ENCODE assay signal across 9 cellular contexts in the genomic region with DNA sequence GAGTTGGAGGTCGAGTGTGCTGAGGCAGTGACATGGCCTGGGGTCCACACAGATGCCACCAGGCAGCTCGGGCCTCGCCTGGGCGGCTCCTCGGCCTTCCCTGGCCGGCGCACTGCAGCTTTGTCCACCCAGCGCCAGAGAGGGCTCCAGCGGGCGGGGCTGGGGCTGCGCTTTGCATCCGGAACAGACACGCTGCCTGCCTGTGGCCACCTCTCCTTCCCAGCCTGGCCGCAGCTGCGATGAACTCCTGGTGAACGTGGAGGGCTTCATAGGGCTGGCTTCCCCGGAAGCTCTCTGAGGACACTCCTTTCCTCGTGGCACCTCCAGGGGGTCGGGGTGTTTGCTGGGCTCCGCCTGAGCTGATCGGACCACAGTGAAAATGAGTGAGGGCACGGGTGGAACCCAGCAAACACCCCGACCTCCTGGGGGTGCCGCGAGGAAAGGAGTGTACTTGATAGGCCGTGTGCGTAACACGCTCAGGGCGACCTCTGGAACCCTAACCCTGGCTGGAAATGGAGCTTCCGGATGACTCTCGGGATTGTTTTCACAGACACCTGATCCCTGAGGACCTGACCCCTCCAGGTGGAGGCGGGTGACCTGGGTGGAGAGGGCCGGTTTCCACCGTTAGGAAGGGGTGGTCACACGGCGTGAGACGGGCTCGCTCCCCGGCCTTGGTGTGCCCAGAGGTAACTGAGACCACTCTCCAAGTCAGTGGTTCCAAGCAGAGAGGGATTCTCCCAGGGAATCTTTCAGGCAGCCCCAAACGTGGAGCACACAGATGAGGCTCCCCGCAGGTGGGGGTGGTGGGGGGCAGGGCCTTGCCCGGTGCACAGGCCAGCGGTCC. TPM values are rescaled to one million over a fixed set of nuclear protein-coding genes. Genes with fewer than 3 reads are reported as not detected.
DNase-seq lines count a peak whose midpoint lies in the region; ATAC-seq and TF ChIP-seq lines count a peak whose summit lies in the region.
"Had no signal": no experiment of that assay in that cellular context is flagged by ENCODE, and none has a peak within 500 bp of the region (broad histone marks: within the 10 kb centered on the region; RNA-seq: fewer than 3 reads in every experiment).

No MANE protein-coding gene starts in this region.

- POLR2A ChIA-PET in naive thymus-derived CD4-positive, alpha-beta T cell (lab: Charles Lee), result interaction anchor here (0.8 kb wide), 1 partner anchor 110 kb away, joined by 3 read pairs; no protein-coding TSS in a partner anchor

- intact Hi-C loops in naive thymus-derived CD4-positive, alpha-beta T cell (cut with micrococcal nuclease), result no loop called here

- H3K4me1 Mint-ChIP-seq in naive thymus-derived CD4-positive, alpha-beta T cell, result peaks cover 0 to 14% (median 0%) of the 10 kb centered on the region in 7 donors

- CTCF ChIA-PET in naive thymus-derived CD4-positive, alpha-beta T cell (lab: Charles Lee), result no interaction called here

- DNase-seq in fibroblast of mammary gland (ENCODE audit: low read depth) (peak; percentile 4), NAMALWA (ENCODE audit: low spot score) (no peak)
- DNase-seq in naive thymus-derived CD4-positive, alpha-beta T cell, result no peak
- DNase-seq: amniotic stem cell had no signal

- no peaks in the 10 kb centered on the region for H3K9me3 ChIP-seq in OCI-LY3 (ENCODE audit: insufficient read depth, low read length)
- peaks cover 2% of the 10 kb centered on the region for H3K9me3 ChIP-seq in neuron (ENCODE audit: low read length)
- H3K9me3 ChIP-seq in naive thymus-derived CD4-positive, alpha-beta T cell (ENCODE audit: control insufficient read depth in 2 of 3, low read length in 3 of 3), result no peaks in the 10 kb centered on the region

- H3K4me1 ChIP-seq in ACC112 (ENCODE audit: control insufficient read depth, insufficient read depth, low read length, unreplicated experiment), result peaks cover 5% of the 10 kb centered on the region
- H3K4me1 ChIP-seq in OCI-LY3 (ENCODE audit: low read length), result peaks cover 19% of the 10 kb centered on the region
- peaks cover 32% of the 10 kb centered on the region for H3K4me1 ChIP-seq in neuron (ENCODE audit: insufficient read depth, low read length)
- H3K4me1 ChIP-seq in naive thymus-derived CD4-positive, alpha-beta T cell (ENCODE audit: control insufficient read depth in 2 of 2, insufficient read depth in 2 of 2, low read length in 2 of 2), result no peaks in the 10 kb centered on the region

- H3K27me3 Mint-ChIP-seq in naive thymus-derived CD4-positive, alpha-beta T cell, result no peaks in the 10 kb centered on the region

- H3K27ac Mint-ChIP-seq in naive thymus-derived CD4-positive, alpha-beta T cell, result no peak overlapping the region

- H4K20me1 ChIP-seq in OCI-LY3 (ENCODE audit: insufficient read depth, low read length), result no peaks in the 10 kb centered on the region

- peak overlapping the region in 5 of 10 donors; percentile 37 to 63 (median 50) for H3K4me3 Mint-ChIP-seq in naive thymus-derived CD4-positive, alpha-beta T cell

- ATAC-seq in naive thymus-derived CD4-positive, alpha-beta T cell, result no peak
- ATAC-seq in HG02852 (IDR thresholded peaks at IDR 0.05; ENCODE audit: unreplicated experiment), result no peak
- no peak for ATAC-seq in GM18858 (IDR thresholded peaks at IDR 0.05; ENCODE audit: unreplicated experiment)

- H3K36me3 Mint-ChIP-seq in naive thymus-derived CD4-positive, alpha-beta T cell, result no peaks in the 10 kb centered on the region

- no peak overlapping the region for H2AFZ ChIP-seq in ACC112 (ENCODE audit: low read length, unreplicated experiment)
- H2AFZ ChIP-seq in OCI-LY3 (ENCODE audit: low read depth, low read length), result peak overlapping the region; percentile 61; the same call in 1 of the 2 replicates
- H2AFZ ChIP-seq in neuron (ENCODE audit: low read depth, low read length), result peak overlapping the region; percentile 12

- peak overlapping the region; percentile 64 for H3K4me2 ChIP-seq in OCI-LY3 (ENCODE audit: low read length)

- H3K79me2 ChIP-seq in ACC112 (ENCODE audit: control insufficient read depth, insufficient read depth, low read length, unreplicated experiment), result no peaks in the 10 kb centered on the region
- H3K79me2 ChIP-seq in OCI-LY3 (ENCODE audit: low read length), result no peaks in the 10 kb centered on the region

- H3K27me3 ChIP-seq in ACC112 (ENCODE audit: insufficient read depth, low read length), result no peaks in the 10 kb centered on the region
- no peaks in the 10 kb centered on the region for H3K27me3 ChIP-seq in OCI-LY3 (ENCODE audit: low read depth, low read length)
- peaks cover 17% of the 10 kb centered on the region for H3K27me3 ChIP-seq in neuron (ENCODE audit: insufficient read depth, low read length)
- no peaks in the 10 kb centered on the region for H3K27me3 ChIP-seq in naive thymus-derived CD4-positive, alpha-beta T cell (ENCODE audit: control insufficient read depth in 2 of 2, insufficient read depth in 2 of 2, low read length in 2 of 2)

- H3K27ac ChIP-seq in ACC112 (ENCODE audit: low read depth, low read length), result no peak overlapping the region
- peak overlapping the region; percentile 34; the same call in 1 of the 2 replicates for H3K27ac ChIP-seq in OCI-LY3 (ENCODE audit: low read length)
- no peak overlapping the region for H3K27ac ChIP-seq in naive thymus-derived CD4-positive, alpha-beta T cell (ENCODE audit: low read depth, low read length)

- H3K4me3 ChIP-seq in ACC112 (ENCODE audit: low read depth, low read length) (peak overlapping the region; percentile 63), OCI-LY3 (ENCODE audit: low read length) (peak overlapping the region; percentile 59), fibroblast of mammary gland (ENCODE audit: control insufficient read depth, low read depth, low read length) (no peak overlapping the region), neuron (ENCODE audit: low read length) (peak overlapping the region; percentile 5)
- no peak overlapping the region for H3K4me3 ChIP-seq in naive thymus-derived CD4-positive, alpha-beta T cell (ENCODE audit: low read length)

- no peaks in the 10 kb centered on the region for H3K9me3 Mint-ChIP-seq in naive thymus-derived CD4-positive, alpha-beta T cell

- TF ChIP-seq CTCF in OCI-LY3 (IDR thresholded peaks at IDR 0.05; ENCODE audit: low read depth, low read length), result no peak
- TF ChIP-seq CTCF in fibroblast of mammary gland (conservative IDR thresholded peaks at IDR 0.05; ENCODE audit: control insufficient read depth, insufficient read depth, low read depth, low read length), result no peak

- H3K36me3 ChIP-seq in ACC112 (ENCODE audit: insufficient read depth, low read length) (no peaks in the 10 kb centered on the region), OCI-LY3 (replicated peaks; ENCODE audit: low read depth, low read length) (no peaks in the 10 kb centered on the region), neuron (ENCODE audit: insufficient read depth, low read length) (no peaks in the 10 kb centered on the region)
- no peaks in the 10 kb centered on the region for H3K36me3 ChIP-seq in naive thymus-derived CD4-positive, alpha-beta T cell (ENCODE audit: control insufficient read depth in 2 of 3, insufficient read depth in 3 of 3, low read length in 3 of 3)

- H3K9ac ChIP-seq in OCI-LY3 (ENCODE audit: low read length), result peak overlapping the region; percentile 53; the same call in 1 of the 2 replicates

RNA-seq across cellular contexts. Expression of gene RXRA, which starts 31.8 kb away (rescaled TPM):
- total RNA-seq in naive thymus-derived CD4-positive, alpha-beta T cell, result 10 to 100 TPM in 2 of 5 experiments, 1 to 10 TPM in 3; 5.9 to 59.5 (median 8.6) TPM
- under 1 TPM; 0.31 TPM for polyA plus RNA-seq in naive thymus-derived CD4-positive, alpha-beta T cell

Comparison
In these comparisons a context has a peak if more than half of its experiments do, and no peak if none do; other contexts are left out.
1. H3K4me3 ChIP-seq: peak in ACC112 (single experiment), OCI-LY3 (single experiment) and neuron (single experiment); none in fibroblast of mammary gland (single experiment) and naive thymus-derived CD4-positive, alpha-beta T cell (single experiment).